Comparison of ENCODE assay signal across 9 cellular contexts in genomic region chr17:17749921-17750320, GRCh38.
DNase-seq lines count a peak whose midpoint lies in the region; ATAC-seq, FAIRE-seq and TF ChIP-seq lines count a peak whose summit lies in the region.
"Had no signal": no experiment of that assay in that cellular context is flagged by ENCODE, and none has a peak within 500 bp of the region (broad histone marks: within the 10 kb centered on the region; RNA-seq: fewer than 3 reads in every experiment).

No MANE protein-coding gene starts in this region.

- peak overlapping the region; percentile 91 for H3K27ac ChIP-seq in RWPE1

- peak; percentile 8 to 16 for ATAC-seq in activated naive CD4-positive, alpha-beta T cell treated with anti-CD3 and anti-CD28 coated beads, Interleukin-2, amount 50 U/mL, for 72 hours
- no peak for ATAC-seq in GM19023 (IDR thresholded peaks at IDR 0.05; ENCODE audit: unreplicated experiment)
- ATAC-seq: heart right ventricle had no signal

- TF ChIP-seq CTCF in AG10803 (conservative IDR thresholded peaks at IDR 0.05; ENCODE audit: low read length) = no peak
- TF ChIP-seq CTCF in RWPE1 (conservative IDR thresholded peaks at IDR 0.05; ENCODE audit: low read depth) = no peak

- no peak overlapping the region for H3K4me3 ChIP-seq in AG10803 (ENCODE audit: low read length)
- H3K4me3 ChIP-seq: heart right ventricle had no signal

- peak; percentile 89 for FAIRE-seq in GM19239 (lab: Jason Lieb, UNC)

- peak overlapping the region; percentile 81 to 93 for H3K27ac Mint-ChIP-seq in activated naive CD4-positive, alpha-beta T cell treated with anti-CD3 and anti-CD28 coated beads, Interleukin-2, amount 50 U/mL, for 72 hours

- CTCF ChIA-PET in RWPE1 (lab: Yijun Ruan, JAX) = interaction anchor here (0.6 to 1.4 kb wide), 2 partner anchors 21 to 138 kb away, joined by 3 to 4 read pairs; no protein-coding TSS in a partner anchor

- DNase-seq in AG10803 (ENCODE audit: low read depth) = peak; percentile 29
- DNase-seq in GM19239 (ENCODE audit: insufficient read length, low spot score) = peak; percentile 63
- peak; percentile 59 for DNase-seq in RWPE1 (ENCODE audit: low spot score)
- peak in 1 of 2 donors; percentile 46 for DNase-seq in activated naive CD4-positive, alpha-beta T cell treated with anti-CD3 and anti-CD28 coated beads, Interleukin-2, amount 50 U/mL, for 72 hours (ENCODE audit: low spot score in 2 of 2)
- peak; percentile 93 for DNase-seq in iPS DF 4.7 (ENCODE audit: extremely low read depth, low spot score)
- DNase-seq in stimulated activated naive CD4-positive, alpha-beta T cell (lab: John Stamatoyannopoulos, UW) = peak; percentile 20 to 44 (median 30)
- no peak for DNase-seq in kidney tubule cell (ENCODE audit: low spot score)

- H3K36me3 Mint-ChIP-seq in activated naive CD4-positive, alpha-beta T cell treated with anti-CD3 and anti-CD28 coated beads, Interleukin-2, amount 50 U/mL, for 72 hours = no peaks in the 10 kb centered on the region

- H3K9me3 Mint-ChIP-seq in activated naive CD4-positive, alpha-beta T cell treated with anti-CD3 and anti-CD28 coated beads, Interleukin-2, amount 50 U/mL, for 72 hours = no peaks in the 10 kb centered on the region

- POLR2A ChIA-PET in RWPE1 (lab: Yijun Ruan, JAX; ENCODE audit: low non-redundant PET) = no interaction called here
